1 cellular context compared by ENCODE assay signal in the genomic region with DNA sequence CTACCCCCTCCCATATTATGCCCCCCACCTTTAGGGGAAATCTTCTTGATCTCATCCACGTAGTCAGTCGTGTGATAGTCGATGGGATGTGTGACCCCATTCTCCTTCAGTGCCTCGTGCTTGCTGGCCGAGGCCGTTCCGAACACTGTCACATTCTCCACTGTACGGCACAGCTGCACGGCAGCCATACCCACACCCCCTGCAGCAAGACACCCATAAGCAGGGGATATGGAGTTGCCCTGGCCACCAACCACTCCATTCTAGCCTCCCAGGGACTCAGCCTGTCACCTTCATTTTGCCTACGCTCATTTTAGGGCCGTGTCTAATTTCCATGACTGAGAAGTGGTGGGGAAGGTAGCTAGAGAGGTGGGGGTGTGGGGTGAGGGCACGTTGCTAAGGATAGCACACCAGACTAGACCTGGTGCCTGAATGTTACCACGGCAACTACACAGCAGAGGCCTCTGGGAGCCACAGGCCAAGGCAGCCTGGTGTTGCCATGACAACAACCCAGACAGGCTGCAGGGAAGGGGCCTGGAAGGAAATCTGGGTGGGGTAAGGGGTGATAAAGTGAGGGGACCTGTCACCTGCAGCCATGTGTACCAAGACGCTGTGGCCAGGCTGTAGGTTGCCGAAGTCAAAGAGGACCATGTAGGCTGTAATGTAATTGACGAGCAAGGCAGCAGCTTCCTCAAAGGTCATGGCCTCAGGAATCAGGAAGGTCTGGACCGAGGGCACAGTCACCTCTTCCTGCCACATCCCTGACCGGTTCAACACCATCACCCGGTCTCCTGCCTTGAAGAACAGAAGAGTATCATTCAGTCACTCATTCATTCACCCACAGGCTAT.
TF ChIP-seq lines count a peak whose summit lies in the region.

No MANE protein-coding gene starts in this region.

TF ChIP-seq in endothelial cell of umbilical vein, 7 proteins besides CTCF, POLR2A, EP300 and RAD21:
- TF ChIP-seq, protein P1, sequence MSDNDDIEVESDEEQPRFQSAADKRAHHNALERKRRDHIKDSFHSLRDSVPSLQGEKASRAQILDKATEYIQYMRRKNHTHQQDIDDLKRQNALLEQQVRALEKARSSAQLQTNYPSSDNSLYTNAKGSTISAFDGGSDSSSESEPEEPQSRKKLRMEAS (IDR thresholded peaks at IDR 0.05; ENCODE audit: insufficient read depth, insufficient read length) = no peak
- TF ChIP-seq POLR2AphosphoS5 (IDR thresholded peaks at IDR 0.05; ENCODE audit: insufficient read depth, low read depth, low read length) (no peak), EZH2 (IDR thresholded peaks at IDR 0.05; ENCODE audit: borderline replicate concordance, low read depth, low read length, severe bottlenecking) (no peak), MYC (IDR thresholded peaks at IDR 0.05; ENCODE audit: low read depth, low read length) (no peak), FOS (IDR thresholded peaks at IDR 0.05; ENCODE audit: borderline replicate concordance, insufficient read depth, low read length) (no peak), GATA2 (IDR thresholded peaks at IDR 0.05; ENCODE audit: insufficient read depth, insufficient read length, low read depth, low read length) (no peak), JUN (IDR thresholded peaks at IDR 0.05; ENCODE audit: borderline replicate concordance, insufficient read depth, insufficient read length, low read depth) (no peak)
